2 cellular contexts compared by ENCODE assay signal in genomic region chr13:112616586-112617381, GRCh38.
TF ChIP-seq lines count a peak whose summit lies in the region.

No MANE protein-coding gene starts in this region.

TF ChIP-seq in GM23338, 12 proteins besides CTCF, POLR2A, EP300 and RAD21 (continued from another document):
- TF ChIP-seq ZNF331 (CRISPR knock-in tag; IDR thresholded peaks at IDR 0.05; ENCODE audit: low read depth) = no peak
- no peak for TF ChIP-seq NANOG (IDR thresholded peaks at IDR 0.05; ENCODE audit: borderline replicate concordance)
- TF ChIP-seq ETS1 (IDR thresholded peaks at IDR 0.05) = no peak
- TF ChIP-seq ZNF114 (CRISPR knock-in tag; IDR thresholded peaks at IDR 0.05) = no peak
- TF ChIP-seq EZH2 (IDR thresholded peaks at IDR 0.05; ENCODE audit: low read depth, unreplicated experiment) = no peak
- no peak for TF ChIP-seq ZNF462 (CRISPR knock-in tag; IDR thresholded peaks at IDR 0.05)

TF ChIP-seq in K562, 482 proteins besides CTCF, POLR2A, EP300 and RAD21 (continued from another document):
- TF ChIP-seq ZNF639 (CRISPR knock-in tag; conservative IDR thresholded peaks at IDR 0.05 in 1 of 2, IDR thresholded peaks at IDR 0.05 in 1 of 2) = no peak
- no peak for TF ChIP-seq ZBTB49 (CRISPR knock-in tag; IDR thresholded peaks at IDR 0.05; ENCODE audit: borderline replicate concordance)
- TF ChIP-seq ILF3 (IDR thresholded peaks at IDR 0.05; ENCODE audit: borderline replicate concordance) = no peak
- no peak for TF ChIP-seq SMARCC2 (IDR thresholded peaks at IDR 0.05; ENCODE audit: low read depth)
- no peak for TF ChIP-seq ZNF695 (CRISPR knock-in tag; IDR thresholded peaks at IDR 0.05)
- no peak for TF ChIP-seq PHF8 (IDR thresholded peaks at IDR 0.05; ENCODE audit: borderline replicate concordance, low read length)
- TF ChIP-seq SMC3 (conservative IDR thresholded peaks at IDR 0.05; ENCODE audit: insufficient read depth, low read depth, low read length) = 0 out of 2 replicates have a peak, but pooled peaks have one; percentile 11
- TF ChIP-seq PKNOX1 (IDR thresholded peaks at IDR 0.05) = peak; percentile 69
- TF ChIP-seq MTA2 (IDR thresholded peaks at IDR 0.05; ENCODE audit: low read depth) = no peak
- peak; percentile 60; the same call in 1 of the 2 replicates for TF ChIP-seq CREM (IDR thresholded peaks at IDR 0.05; ENCODE audit: low read depth)
- 0 out of 2 replicates have a peak, but pooled peaks have one; percentile 20 for TF ChIP-seq XRCC5 (IDR thresholded peaks at IDR 0.05; ENCODE audit: low read depth, low read length)
- no peak for TF ChIP-seq CBX3 (IDR thresholded peaks at IDR 0.05; ENCODE audit: borderline replicate concordance in 1 of 2, low read length in 2 of 2)
- TF ChIP-seq GABPB1 (CRISPR knock-in tag; IDR thresholded peaks at IDR 0.05) = no peak
